In the genomic region with DNA sequence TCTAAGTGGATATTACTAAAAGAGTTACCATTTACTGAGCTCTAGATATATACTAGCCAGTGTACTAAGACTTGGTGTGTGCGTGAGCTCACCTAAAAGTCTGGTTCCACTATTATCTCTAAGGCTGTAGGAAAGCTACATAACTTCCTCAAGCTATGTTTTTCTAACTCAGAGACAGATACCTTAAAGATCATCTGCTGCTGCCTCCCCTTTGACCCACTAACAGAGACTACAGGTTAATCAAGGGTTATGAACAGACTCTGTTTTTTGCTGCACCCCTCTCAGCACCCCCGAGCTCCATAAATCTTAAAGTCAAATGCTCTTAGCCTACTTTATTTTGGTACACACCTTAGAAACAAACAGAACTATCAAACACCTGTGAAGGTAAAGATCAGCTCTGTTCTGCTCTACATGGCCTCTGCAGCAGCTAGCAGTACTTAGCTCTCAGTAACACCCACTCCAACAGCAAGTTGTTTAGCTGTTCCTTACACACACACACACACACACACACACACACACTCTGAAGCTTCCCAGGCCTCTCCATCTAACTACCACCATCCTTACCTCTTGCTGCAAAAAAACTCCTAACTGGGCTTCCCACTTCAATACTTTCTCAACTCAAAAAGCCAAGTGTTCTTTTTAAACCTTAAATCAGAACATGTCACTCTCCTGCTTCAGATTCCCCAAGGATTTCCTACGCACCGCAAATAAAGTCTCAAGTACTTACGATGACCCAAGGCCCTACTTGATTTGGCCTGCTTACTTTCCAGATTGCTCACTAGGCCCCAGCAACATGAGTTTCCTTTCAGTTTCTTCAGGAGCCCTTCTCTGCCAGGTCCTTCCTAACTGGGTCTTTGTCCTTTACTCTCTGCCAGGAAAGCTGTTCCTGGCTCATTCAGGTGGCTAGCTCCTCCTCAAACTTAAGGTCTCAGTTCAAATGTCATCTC, we compare ENCODE assay signal across 8 cellular contexts. TPM values are rescaled to one million over a fixed set of nuclear protein-coding genes. Genes with fewer than 3 reads are reported as not detected.
DNase-seq lines count a peak whose midpoint lies in the region; ATAC-seq and TF ChIP-seq lines count a peak whose summit lies in the region.
"Not testable (repeated sequence)": the region's sequence is repeated elsewhere in the genome, so short reads cannot be mapped to it uniquely, and the experiment has no call there.

No MANE protein-coding gene starts in this region.

- POLR2A ChIA-PET in OCI-LY7 (lab: Charles Lee), result interaction anchor here (0.6 to 1.8 kb wide), 6 partner anchors 11 to 1056 kb away, joined by 3 to 8 read pairs (median 3); a partner anchor contains a TSS

- not testable (repeated sequence) for H3K27ac ChIP-seq in OCI-LY7 (ENCODE audit: low read depth, low read length, poor library complexity, severe bottlenecking)
- peak overlapping the region; percentile 56 to 73 (median 64) for H3K27ac ChIP-seq in gastroesophageal sphincter
- peak overlapping the region; percentile 37 for H3K27ac ChIP-seq in lower lobe of right lung
- H3K27ac ChIP-seq in transverse colon, result peak overlapping the region; percentile 71 to 82 (median 79)

- BruUV-seq in Calu3 (replicated peaks; lab: Mats Ljungman, UMichigan); OCI-LY7 (replicated peaks; lab: Mats Ljungman, UMichigan): not testable (repeated sequence)

- H3K4me3 Mint-ChIP-seq in Calu3 (ENCODE audit: low read depth, unreplicated experiment), result peak overlapping the region; percentile 6
- not testable (repeated sequence) for H3K4me3 Mint-ChIP-seq in activated T-helper 2 cell treated with anti-CD3 and anti-CD28 coated beads, Interferon-gamma antibody, Interleukin-2, Interleukin-4, amounts not matched to agents 10 μg/mL and 5 μg/mL and 100 μg/mL, durations not matched to agents 14 hours and 24 hours and 36 hours (ENCODE audit: low read depth); progenitor cell of endocrine pancreas (ENCODE audit: low read depth)

- H3K27me3 ChIP-seq in gastroesophageal sphincter; lower lobe of right lung (ENCODE audit: low read depth); transverse colon: not testable (repeated sequence)

- intact Hi-C loops in Calu3 (cut with micrococcal nuclease; ENCODE audit: unreplicated experiment); OCI-LY7 (cut with micrococcal nuclease; ENCODE audit: unreplicated experiment); activated T-helper 2 cell treated with anti-CD3 and anti-CD28 coated beads, Interferon-gamma antibody, Interleukin-2, Interleukin-4, amounts not matched to agents 10 μg/mL and 5 μg/mL and 100 μg/mL, durations not matched to agents 14 hours and 24 hours and 36 hours (cut with micrococcal nuclease); lower lobe of right lung (cut with DNase I); transverse colon (cut with DNase I; ENCODE audit: low total_unique reads): not testable (repeated sequence)

- H3K27ac Mint-ChIP-seq in Calu3 (ENCODE audit: unreplicated experiment), result not testable (repeated sequence)
- H3K27ac Mint-ChIP-seq in activated T-helper 2 cell treated with anti-CD3 and anti-CD28 coated beads, Interferon-gamma antibody, Interleukin-2, Interleukin-4, amounts not matched to agents 10 μg/mL and 5 μg/mL and 100 μg/mL, durations not matched to agents 14 hours and 24 hours and 36 hours, result peak overlapping the region; percentile 1
- H3K27ac Mint-ChIP-seq in progenitor cell of endocrine pancreas, result peak overlapping the region; percentile 87

- H3K9me2 ChIP-seq in OCI-LY7 (ENCODE audit: insufficient read depth, low read length), result not testable (repeated sequence)

- TF ChIP-seq POLR2A in gastroesophageal sphincter (IDR thresholded peaks at IDR 0.05); transverse colon (IDR thresholded peaks at IDR 0.05): not testable (repeated sequence)

- H3K4me1 ChIP-seq in OCI-LY7 (ENCODE audit: insufficient read depth, low read length, poor library complexity, severe bottlenecking) (peaks cover 26% of the 10 kb centered on the region), gastroesophageal sphincter (peaks cover 12 to 87% (median 24%) of the 10 kb centered on the region in 3 donors), lower lobe of right lung (peaks cover 56% of the 10 kb centered on the region), transverse colon (peaks cover 18 to 86% (median 63%) of the 10 kb centered on the region in 4 donors)

- TF ChIP-seq CTCF in Calu3 (IDR thresholded peaks at IDR 0.05; ENCODE audit: unreplicated experiment); OCI-LY7 (conservative IDR thresholded peaks at IDR 0.05; ENCODE audit: low read length); cardiac fibroblast (IDR thresholded peaks at IDR 0.05; ENCODE audit: low read depth, low read length); gastroesophageal sphincter (IDR thresholded peaks at IDR 0.05); lower lobe of right lung (IDR thresholded peaks at IDR 0.05); progenitor cell of endocrine pancreas (IDR thresholded peaks at IDR 0.05; ENCODE audit: unreplicated experiment); transverse colon (IDR thresholded peaks at IDR 0.05): not testable (repeated sequence)

- not testable (repeated sequence) for H3K27me3 Mint-ChIP-seq in Calu3 (ENCODE audit: unreplicated experiment); activated T-helper 2 cell treated with anti-CD3 and anti-CD28 coated beads, Interferon-gamma antibody, Interleukin-2, Interleukin-4, amounts not matched to agents 10 μg/mL and 5 μg/mL and 100 μg/mL, durations not matched to agents 14 hours and 24 hours and 36 hours (ENCODE audit: low read depth); progenitor cell of endocrine pancreas

- not testable (repeated sequence) for H3K36me3 Mint-ChIP-seq in Calu3 (ENCODE audit: insufficient read depth, unreplicated experiment); progenitor cell of endocrine pancreas (ENCODE audit: insufficient read depth)
- peaks cover 17% of the 10 kb centered on the region for H3K36me3 Mint-ChIP-seq in activated T-helper 2 cell treated with anti-CD3 and anti-CD28 coated beads, Interferon-gamma antibody, Interleukin-2, Interleukin-4, amounts not matched to agents 10 μg/mL and 5 μg/mL and 100 μg/mL, durations not matched to agents 14 hours and 24 hours and 36 hours (ENCODE audit: low read depth)

- peak overlapping the region; percentile 12; the same call in 1 of the 2 replicates for H3K4me2 ChIP-seq in OCI-LY7 (ENCODE audit: low read length)

- CTCF ChIA-PET in Calu3 (lab: Charles Lee); OCI-LY7 (lab: Charles Lee; ENCODE audit: unreplicated experiment): not testable (repeated sequence)

- DNase-seq in Calu3; OCI-LY7 (ENCODE audit: low spot score); activated T-helper 2 cell treated with anti-CD3 and anti-CD28 coated beads, Interferon-gamma antibody, Interleukin-2, Interleukin-4, amounts not matched to agents 10 μg/mL and 5 μg/mL and 100 μg/mL, durations not matched to agents 14 hours and 24 hours and 36 hours (ENCODE audit: low spot score); lower lobe of right lung; progenitor cell of endocrine pancreas (ENCODE audit: low spot score, unreplicated experiment): not testable (repeated sequence)
- DNase-seq in cardiac fibroblast (ENCODE audit: low read depth in 2 of 2) (peak; percentile 37 to 56), transverse colon (peak; percentile 27)

- not testable (repeated sequence) for H3K36me3 ChIP-seq in OCI-LY7 (ENCODE audit: insufficient read depth, low read length); gastroesophageal sphincter; lower lobe of right lung; transverse colon

- not testable (repeated sequence) for H2AFZ ChIP-seq in OCI-LY7 (ENCODE audit: low read length)

- not testable (repeated sequence) for H3K9me3 ChIP-seq in OCI-LY7 (ENCODE audit: low read length); gastroesophageal sphincter; lower lobe of right lung; transverse colon

- in situ Hi-C loops in transverse colon (cut with MboI; ENCODE audit: low pct_ligation_motif_present in 1 of 4, low pct_unique_long_range_greater_than_20kb in 1 of 4, low sequenced_read_pairs in 3 of 4), result not testable (repeated sequence)

- not testable (repeated sequence) for H3K4me3 ChIP-seq in OCI-LY7 (ENCODE audit: low read depth, low read length, poor library complexity, severe bottlenecking); cardiac fibroblast (replicated peaks in 1 of 2; ENCODE audit: low read depth in 2 of 2, low read length in 2 of 2); gastroesophageal sphincter; lower lobe of right lung; transverse colon

- not testable (repeated sequence) for H3K9me3 Mint-ChIP-seq in Calu3 (ENCODE audit: low read depth, unreplicated experiment); activated T-helper 2 cell treated with anti-CD3 and anti-CD28 coated beads, Interferon-gamma antibody, Interleukin-2, Interleukin-4, amounts not matched to agents 10 μg/mL and 5 μg/mL and 100 μg/mL, durations not matched to agents 14 hours and 24 hours and 36 hours; progenitor cell of endocrine pancreas (ENCODE audit: low read depth)

- 17 to 54% methylated on average over 4 to 5 of the region's 5 CpGs for WGBS in gastroesophageal sphincter (ENCODE audit: low coverage in 1 of 2), 2 donors
- WGBS in transverse colon (ENCODE audit: low coverage in 1 of 2), 2 donors, result 27 to 40% methylated on average over 1 to 5 of the region's 5 CpGs

- peaks cover 80% of the 10 kb centered on the region for H3K79me2 ChIP-seq in OCI-LY7 (ENCODE audit: insufficient read depth, low read depth, low read length)

- ATAC-seq in gastroesophageal sphincter, result not testable (repeated sequence)
- ATAC-seq in lower lobe of right lung, result peak in 1 of 2 donors; percentile 44

- TF ChIP-seq EP300 in gastroesophageal sphincter (IDR thresholded peaks at IDR 0.05); transverse colon (IDR thresholded peaks at IDR 0.05; ENCODE audit: low read depth): not testable (repeated sequence)

- not testable (repeated sequence) for H4K20me1 ChIP-seq in OCI-LY7 (ENCODE audit: insufficient read depth, low read length)

- H3K4me1 Mint-ChIP-seq in Calu3 (ENCODE audit: low read depth, unreplicated experiment) (peaks cover 28% of the 10 kb centered on the region), progenitor cell of endocrine pancreas (ENCODE audit: low read depth) (peaks cover 28% of the 10 kb centered on the region)
- H3K4me1 Mint-ChIP-seq in activated T-helper 2 cell treated with anti-CD3 and anti-CD28 coated beads, Interferon-gamma antibody, Interleukin-2, Interleukin-4, amounts not matched to agents 10 μg/mL and 5 μg/mL and 100 μg/mL, durations not matched to agents 14 hours and 24 hours and 36 hours (ENCODE audit: low read depth), result peaks cover 25% of the 10 kb centered on the region

RNA-seq across cellular contexts. Expression of a gene that starts 12.5 kb away (rescaled TPM):
- total RNA-seq in Calu3 (2022), result 84.0 and 91.4 TPM in 2 replicates
- 68.0 and 80.6 TPM in 2 replicates for total RNA-seq in OCI-LY7 (2014; rRNA removed; shearing (Covaris generic))
- total RNA-seq in OCI-LY7 (2022), result 134 and 157 TPM in 2 replicates
- total RNA-seq in activated T-helper 2 cell treated with anti-CD3 and anti-CD28 coated beads, Interferon-gamma antibody, Interleukin-2, Interleukin-4, amounts not matched to agents 10 μg/mL and 5 μg/mL and 100 μg/mL, durations not matched to agents 14 hours and 24 hours and 36 hours, result 134 and 139 TPM in 2 replicates
- total RNA-seq in gastroesophageal sphincter, result 100 to 1,000 TPM in 3 of 4 donors, 10 to 100 TPM in 1; 76.3 to 160 (median 108) TPM
- 137 TPM for total RNA-seq in lower lobe of right lung
- total RNA-seq in progenitor cell of endocrine pancreas, result 154 and 165 TPM in 2 replicates
- 100 to 1,000 TPM; 267 to 519 (median 376) TPM for total RNA-seq in transverse colon

RNA-seq across cellular contexts. Expression of a gene that starts 14.2 kb away (rescaled TPM):
- total RNA-seq in Calu3 (2022) (16.0 and 17.9 TPM in 2 replicates), OCI-LY7 (2022) (43.6 and 50.0 TPM in 2 replicates), gastroesophageal sphincter (10 to 100 TPM in 3 of 4 donors, 1 to 10 TPM in 1; 5.6 to 73.0 (median 29.6) TPM), lower lobe of right lung (24.3 TPM), progenitor cell of endocrine pancreas (37.1 and 40.5 TPM in 2 replicates), transverse colon (100 to 1,000 TPM in 2 of 4 donors, 10 to 100 TPM in 2; 60.9 to 142 (median 101) TPM)
- 38.1 and 39.4 TPM in 2 replicates for total RNA-seq in OCI-LY7 (2014; rRNA removed; shearing (Covaris generic))
- 40.1 and 40.6 TPM in 2 replicates for total RNA-seq in activated T-helper 2 cell treated with anti-CD3 and anti-CD28 coated beads, Interferon-gamma antibody, Interleukin-2, Interleukin-4, amounts not matched to agents 10 μg/mL and 5 μg/mL and 100 μg/mL, durations not matched to agents 14 hours and 24 hours and 36 hours
